Comparison of ENCODE assay signal across 8 cellular contexts in genomic region chr4:86496094-86497060, GRCh38.
A peak's percentile ranks its signal among the peaks of the same experiment; 100 is the strongest.
DNase-seq lines count a peak whose midpoint lies in the region; ATAC-seq and TF ChIP-seq lines count a peak whose summit lies in the region.

No MANE protein-coding gene starts in this region.

- H3K36me3 ChIP-seq in HUES48 (ENCODE audit: control insufficient read depth, insufficient read depth, low read length) (no peaks in the 10 kb centered on the region), SU-DHL-6 (ENCODE audit: low read length) (no peaks in the 10 kb centered on the region), neural cell (ENCODE audit: insufficient read depth, low read length) (no peaks in the 10 kb centered on the region)

- H3K9me3 Mint-ChIP-seq in endothelial cell (ENCODE audit: unreplicated experiment) = no peaks in the 10 kb centered on the region

- peak overlapping the region; percentile 3 for H3K27ac ChIP-seq in HUES48 (ENCODE audit: low read depth, low read length)
- H3K27ac ChIP-seq in SU-DHL-6 (ENCODE audit: low read depth, low read length) = no peak overlapping the region
- H3K27ac ChIP-seq in neural cell (ENCODE audit: low read length) = no peak overlapping the region

- H3K4me3 Mint-ChIP-seq in endothelial cell (ENCODE audit: unreplicated experiment) = no peak overlapping the region

- peaks cover 22% of the 10 kb centered on the region for H3K4me1 Mint-ChIP-seq in endothelial cell (ENCODE audit: unreplicated experiment)

- no peaks in the 10 kb centered on the region for H3K9me3 ChIP-seq in HUES48 (ENCODE audit: control insufficient read depth, insufficient read depth, low read length)
- H3K9me3 ChIP-seq in SU-DHL-6 (ENCODE audit: insufficient read depth, low read length) = no peaks in the 10 kb centered on the region
- H3K9me3 ChIP-seq in neural cell (ENCODE audit: low read length) = no peaks in the 10 kb centered on the region

- H3K4me2 ChIP-seq in SU-DHL-6 (ENCODE audit: low read depth, low read length, poor library complexity, severe bottlenecking) (no peak overlapping the region), neural cell (ENCODE audit: low read length) (no peak overlapping the region)

- DNase-seq in activated CD4-positive, alpha-beta T cell treated with anti-CD3 and anti-CD28 coated beads for 48 hours = peak; percentile 31
- DNase-seq in activated CD4-positive, alpha-beta T cell treated with anti-CD3 and anti-CD28 coated beads, Interleukin-2, amount 50 U/mL, for 1 hour = no peak
- DNase-seq in endothelial cell (ENCODE audit: low spot score) = peak; percentile 15
- no peak for DNase-seq in NCI-H2107 treated with DMSO at 0.1 percent for 48 hours (lab: John Stamatoyannopoulos, UW; ENCODE audit: unreplicated experiment)

- H3F3A ChIP-seq in SU-DHL-6 (ENCODE audit: insufficient read depth) (no peaks in the 10 kb centered on the region), neural cell (ENCODE audit: insufficient read depth, low read length, poor library complexity, severe bottlenecking) (no peaks in the 10 kb centered on the region)

- H3K79me2 ChIP-seq in SU-DHL-6 (ENCODE audit: insufficient read depth, low read length) = no peaks in the 10 kb centered on the region
- H3K79me2 ChIP-seq in neural cell (replicated peaks; ENCODE audit: insufficient read depth, low read length) = no peaks in the 10 kb centered on the region

- H3K4me3 ChIP-seq in HUES48 (ENCODE audit: low read depth, low read length) (no peak overlapping the region), SU-DHL-6 (ENCODE audit: insufficient read depth, low read length, poor library complexity, severe bottlenecking) (no peak overlapping the region), neural cell (ENCODE audit: low read length) (no peak overlapping the region)

- no peaks in the 10 kb centered on the region for H3K27me3 ChIP-seq in HUES48 (ENCODE audit: control insufficient read depth, insufficient read depth, low read length)
- no peaks in the 10 kb centered on the region for H3K27me3 ChIP-seq in SU-DHL-6 (ENCODE audit: low read length)
- H3K27me3 ChIP-seq in neural cell (ENCODE audit: insufficient read depth, low read depth, low read length) = no peaks in the 10 kb centered on the region

- no peaks in the 10 kb centered on the region for H3K27me3 Mint-ChIP-seq in endothelial cell (ENCODE audit: unreplicated experiment)

- H2AFZ ChIP-seq in SU-DHL-6 (ENCODE audit: low read depth, low read length, severe bottlenecking) (no peak overlapping the region), neural cell (ENCODE audit: low read depth, low read length) (no peak overlapping the region)

- peak; percentile 84 for TF ChIP-seq RAD21 in neural cell (conservative IDR thresholded peaks at IDR 0.05)

- H4K20me1 ChIP-seq in SU-DHL-6 (ENCODE audit: low read depth, low read length) = no peaks in the 10 kb centered on the region
- H4K20me1 ChIP-seq in neural cell (ENCODE audit: insufficient read depth) = no peaks in the 10 kb centered on the region

- no peak for ATAC-seq in HG03039 (IDR thresholded peaks at IDR 0.05; ENCODE audit: unreplicated experiment)

- H3K36me3 Mint-ChIP-seq in endothelial cell (ENCODE audit: low read depth, unreplicated experiment) = no peaks in the 10 kb centered on the region

- no peaks in the 10 kb centered on the region for H3K9me2 ChIP-seq in SU-DHL-6 (replicated peaks; ENCODE audit: insufficient read depth, low read length)
- no peaks in the 10 kb centered on the region for H3K9me2 ChIP-seq in neural cell (ENCODE audit: insufficient read depth, low read length)

- no peak overlapping the region for H3K27ac Mint-ChIP-seq in endothelial cell (ENCODE audit: unreplicated experiment)

- H3K9ac ChIP-seq in HUES48 (ENCODE audit: low read depth, low read length) (no peak overlapping the region), SU-DHL-6 (ENCODE audit: low read length) (no peak overlapping the region), neural cell (ENCODE audit: low read length) (no peak overlapping the region)

- no peak for TF ChIP-seq EP300 in neural cell (conservative IDR thresholded peaks at IDR 0.05; ENCODE audit: poor library complexity, severe bottlenecking)

- peak; percentile 50 for TF ChIP-seq CTCF in SU-DHL-6 (IDR thresholded peaks at IDR 0.05; ENCODE audit: insufficient read depth, low read length, poor library complexity, severe bottlenecking)
- TF ChIP-seq CTCF in endothelial cell (IDR thresholded peaks at IDR 0.05; ENCODE audit: unreplicated experiment) = peak; percentile 95
- TF ChIP-seq CTCF in neural cell (IDR thresholded peaks at IDR 0.05; ENCODE audit: poor library complexity, severe bottlenecking) = peak; percentile 86

- H3K4me1 ChIP-seq in HUES48 (ENCODE audit: control insufficient read depth, insufficient read depth, low read length) = peaks cover 21% of the 10 kb centered on the region; the same call in 1 of the 2 replicates

TF ChIP-seq in neural cell, 6 proteins besides CTCF, POLR2A, EP300 and RAD21:
- TF ChIP-seq MXI1 (conservative IDR thresholded peaks at IDR 0.05; ENCODE audit: poor library complexity, severe bottlenecking) = no peak
- peak; percentile 88 for TF ChIP-seq SMC3 (conservative IDR thresholded peaks at IDR 0.05; ENCODE audit: poor library complexity)

Comparison
In these comparisons a context has a peak if more than half of its experiments do, and no peak if none do; other contexts are left out.
1. DNase-seq: peak in activated CD4-positive, alpha-beta T cell treated with anti-CD3 and anti-CD28 coated beads for 48 hours (single experiment) and endothelial cell (single experiment); none in activated CD4-positive, alpha-beta T cell treated with anti-CD3 and anti-CD28 coated beads, Interleukin-2, amount 50 U/mL, for 1 hour (single experiment) and NCI-H2107 treated with DMSO at 0.1 percent for 48 hours (single experiment).
2. Peak in every context shown above with its lines, with median percentiles within 50 percentile points of each other: CTCF ChIP-seq.